ENCODE assay signal across 1 cellular context in the genomic region with DNA sequence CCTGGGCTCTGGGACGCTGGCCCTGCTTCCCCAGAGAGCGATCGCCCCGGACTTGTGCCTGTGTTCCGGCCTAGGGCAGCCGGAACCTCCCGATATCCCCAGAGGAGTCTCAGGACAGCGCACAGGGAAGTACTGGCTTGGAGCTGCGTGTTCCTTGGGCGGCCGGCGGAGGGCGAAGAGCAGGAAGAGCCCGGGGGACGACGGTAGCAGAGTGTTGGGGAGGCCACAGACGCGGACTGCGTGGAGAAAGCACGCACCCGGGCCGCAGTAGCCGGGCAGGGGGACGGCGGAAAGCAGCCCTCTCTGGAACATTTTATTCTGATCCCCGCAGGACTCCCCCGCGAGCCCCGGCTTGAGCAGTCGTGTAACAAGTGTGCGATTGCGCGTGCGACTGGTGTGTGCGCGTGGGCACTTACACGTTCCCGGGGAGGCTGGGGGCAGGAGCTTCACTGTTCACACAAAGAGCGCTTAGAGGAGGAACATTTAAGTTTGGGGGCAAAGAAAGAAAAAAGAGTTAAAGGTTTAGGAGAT.
A peak's percentile ranks its signal among the peaks of the same experiment; 100 is the strongest.
TF ChIP-seq lines count a peak whose summit lies in the region.

No MANE protein-coding gene starts in this region.

TF ChIP-seq in H1, 55 proteins besides CTCF, POLR2A, EP300 and RAD21 (continued from another document):
- TF ChIP-seq SP1 (IDR thresholded peaks at IDR 0.05; ENCODE audit: low read depth, low read length): no peak
- TF ChIP-seq, protein P1, sequence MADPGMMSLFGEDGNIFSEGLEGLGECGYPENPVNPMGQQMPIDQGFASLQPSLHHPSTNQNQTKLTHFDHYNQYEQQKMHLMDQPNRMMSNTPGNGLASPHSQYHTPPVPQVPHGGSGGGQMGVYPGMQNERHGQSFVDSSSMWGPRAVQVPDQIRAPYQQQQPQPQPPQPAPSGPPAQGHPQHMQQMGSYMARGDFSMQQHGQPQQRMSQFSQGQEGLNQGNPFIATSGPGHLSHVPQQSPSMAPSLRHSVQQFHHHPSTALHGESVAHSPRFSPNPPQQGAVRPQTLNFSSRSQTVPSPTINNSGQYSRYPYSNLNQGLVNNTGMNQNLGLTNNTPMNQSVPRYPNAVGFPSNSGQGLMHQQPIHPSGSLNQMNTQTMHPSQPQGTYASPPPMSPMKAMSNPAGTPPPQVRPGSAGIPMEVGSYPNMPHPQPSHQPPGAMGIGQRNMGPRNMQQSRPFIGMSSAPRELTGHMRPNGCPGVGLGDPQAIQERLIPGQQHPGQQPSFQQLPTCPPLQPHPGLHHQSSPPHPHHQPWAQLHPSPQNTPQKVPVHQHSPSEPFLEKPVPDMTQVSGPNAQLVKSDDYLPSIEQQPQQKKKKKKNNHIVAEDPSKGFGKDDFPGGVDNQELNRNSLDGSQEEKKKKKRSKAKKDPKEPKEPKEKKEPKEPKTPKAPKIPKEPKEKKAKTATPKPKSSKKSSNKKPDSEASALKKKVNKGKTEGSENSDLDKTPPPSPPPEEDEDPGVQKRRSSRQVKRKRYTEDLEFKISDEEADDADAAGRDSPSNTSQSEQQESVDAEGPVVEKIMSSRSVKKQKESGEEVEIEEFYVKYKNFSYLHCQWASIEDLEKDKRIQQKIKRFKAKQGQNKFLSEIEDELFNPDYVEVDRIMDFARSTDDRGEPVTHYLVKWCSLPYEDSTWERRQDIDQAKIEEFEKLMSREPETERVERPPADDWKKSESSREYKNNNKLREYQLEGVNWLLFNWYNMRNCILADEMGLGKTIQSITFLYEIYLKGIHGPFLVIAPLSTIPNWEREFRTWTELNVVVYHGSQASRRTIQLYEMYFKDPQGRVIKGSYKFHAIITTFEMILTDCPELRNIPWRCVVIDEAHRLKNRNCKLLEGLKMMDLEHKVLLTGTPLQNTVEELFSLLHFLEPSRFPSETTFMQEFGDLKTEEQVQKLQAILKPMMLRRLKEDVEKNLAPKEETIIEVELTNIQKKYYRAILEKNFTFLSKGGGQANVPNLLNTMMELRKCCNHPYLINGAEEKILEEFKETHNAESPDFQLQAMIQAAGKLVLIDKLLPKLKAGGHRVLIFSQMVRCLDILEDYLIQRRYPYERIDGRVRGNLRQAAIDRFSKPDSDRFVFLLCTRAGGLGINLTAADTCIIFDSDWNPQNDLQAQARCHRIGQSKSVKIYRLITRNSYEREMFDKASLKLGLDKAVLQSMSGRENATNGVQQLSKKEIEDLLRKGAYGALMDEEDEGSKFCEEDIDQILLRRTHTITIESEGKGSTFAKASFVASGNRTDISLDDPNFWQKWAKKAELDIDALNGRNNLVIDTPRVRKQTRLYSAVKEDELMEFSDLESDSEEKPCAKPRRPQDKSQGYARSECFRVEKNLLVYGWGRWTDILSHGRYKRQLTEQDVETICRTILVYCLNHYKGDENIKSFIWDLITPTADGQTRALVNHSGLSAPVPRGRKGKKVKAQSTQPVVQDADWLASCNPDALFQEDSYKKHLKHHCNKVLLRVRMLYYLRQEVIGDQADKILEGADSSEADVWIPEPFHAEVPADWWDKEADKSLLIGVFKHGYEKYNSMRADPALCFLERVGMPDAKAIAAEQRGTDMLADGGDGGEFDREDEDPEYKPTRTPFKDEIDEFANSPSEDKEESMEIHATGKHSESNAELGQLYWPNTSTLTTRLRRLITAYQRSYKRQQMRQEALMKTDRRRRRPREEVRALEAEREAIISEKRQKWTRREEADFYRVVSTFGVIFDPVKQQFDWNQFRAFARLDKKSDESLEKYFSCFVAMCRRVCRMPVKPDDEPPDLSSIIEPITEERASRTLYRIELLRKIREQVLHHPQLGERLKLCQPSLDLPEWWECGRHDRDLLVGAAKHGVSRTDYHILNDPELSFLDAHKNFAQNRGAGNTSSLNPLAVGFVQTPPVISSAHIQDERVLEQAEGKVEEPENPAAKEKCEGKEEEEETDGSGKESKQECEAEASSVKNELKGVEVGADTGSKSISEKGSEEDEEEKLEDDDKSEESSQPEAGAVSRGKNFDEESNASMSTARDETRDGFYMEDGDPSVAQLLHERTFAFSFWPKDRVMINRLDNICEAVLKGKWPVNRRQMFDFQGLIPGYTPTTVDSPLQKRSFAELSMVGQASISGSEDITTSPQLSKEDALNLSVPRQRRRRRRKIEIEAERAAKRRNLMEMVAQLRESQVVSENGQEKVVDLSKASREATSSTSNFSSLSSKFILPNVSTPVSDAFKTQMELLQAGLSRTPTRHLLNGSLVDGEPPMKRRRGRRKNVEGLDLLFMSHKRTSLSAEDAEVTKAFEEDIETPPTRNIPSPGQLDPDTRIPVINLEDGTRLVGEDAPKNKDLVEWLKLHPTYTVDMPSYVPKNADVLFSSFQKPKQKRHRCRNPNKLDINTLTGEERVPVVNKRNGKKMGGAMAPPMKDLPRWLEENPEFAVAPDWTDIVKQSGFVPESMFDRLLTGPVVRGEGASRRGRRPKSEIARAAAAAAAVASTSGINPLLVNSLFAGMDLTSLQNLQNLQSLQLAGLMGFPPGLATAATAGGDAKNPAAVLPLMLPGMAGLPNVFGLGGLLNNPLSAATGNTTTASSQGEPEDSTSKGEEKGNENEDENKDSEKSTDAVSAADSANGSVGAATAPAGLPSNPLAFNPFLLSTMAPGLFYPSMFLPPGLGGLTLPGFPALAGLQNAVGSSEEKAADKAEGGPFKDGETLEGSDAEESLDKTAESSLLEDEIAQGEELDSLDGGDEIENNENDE (IDR thresholded peaks at IDR 0.05; ENCODE audit: insufficient replicate concordance, low read length): no peak
- TF ChIP-seq ATF2 (IDR thresholded peaks at IDR 0.05; ENCODE audit: low read length): no peak
- TF ChIP-seq BACH1 (IDR thresholded peaks at IDR 0.05; ENCODE audit: low read length): peak; percentile 18; the same call in 1 of the 2 replicates
- TF ChIP-seq EGR1 (IDR thresholded peaks at IDR 0.05; ENCODE audit: borderline replicate concordance, low read depth, low read length): no peak
- TF ChIP-seq SP4 (IDR thresholded peaks at IDR 0.05; ENCODE audit: low read length): no peak
- peak; percentile 60; the same call in 1 of the 2 replicates for TF ChIP-seq GABPA (IDR thresholded peaks at IDR 0.05; ENCODE audit: borderline replicate concordance, insufficient read depth, low read length)
- TF ChIP-seq KDM1A (IDR thresholded peaks at IDR 0.05; ENCODE audit: borderline replicate concordance, low read length): no peak
- TF ChIP-seq TBP (IDR thresholded peaks at IDR 0.05; ENCODE audit: low read depth, low read length): peak; percentile 51; the same call in 1 of the 2 replicates
- no peak for TF ChIP-seq JUND (IDR thresholded peaks at IDR 0.05; ENCODE audit: low read length)
- TF ChIP-seq CTBP2 (IDR thresholded peaks at IDR 0.05; ENCODE audit: borderline replicate concordance, insufficient read depth, insufficient read length, low read length): peak; percentile 50
- peak; percentile 77 for TF ChIP-seq RNF2 (IDR thresholded peaks at IDR 0.05; ENCODE audit: borderline replicate concordance, low read depth, low read length, missing control alignments, poor library complexity, severe bottlenecking)
- no peak for TF ChIP-seq TCF12 (IDR thresholded peaks at IDR 0.05; ENCODE audit: low read depth, low read length)
- TF ChIP-seq RFX5 (IDR thresholded peaks at IDR 0.05; ENCODE audit: borderline replicate concordance, low read depth, low read length): no peak
- TF ChIP-seq JUN (IDR thresholded peaks at IDR 0.05; ENCODE audit: low read depth, low read length): no peak
- TF ChIP-seq SUZ12 (IDR thresholded peaks at IDR 0.05; ENCODE audit: low read length): peak; percentile 91
- no peak for TF ChIP-seq BRCA1 (IDR thresholded peaks at IDR 0.05; ENCODE audit: low read depth, low read length)
- TF ChIP-seq CBX8 (IDR thresholded peaks at IDR 0.05; ENCODE audit: borderline replicate concordance, low read depth, low read length): no peak; the same call in 1 of the 2 replicates
- TF ChIP-seq CBX5 (IDR thresholded peaks at IDR 0.05; ENCODE audit: low read depth, low read length): no peak
- TF ChIP-seq, protein P2, sequence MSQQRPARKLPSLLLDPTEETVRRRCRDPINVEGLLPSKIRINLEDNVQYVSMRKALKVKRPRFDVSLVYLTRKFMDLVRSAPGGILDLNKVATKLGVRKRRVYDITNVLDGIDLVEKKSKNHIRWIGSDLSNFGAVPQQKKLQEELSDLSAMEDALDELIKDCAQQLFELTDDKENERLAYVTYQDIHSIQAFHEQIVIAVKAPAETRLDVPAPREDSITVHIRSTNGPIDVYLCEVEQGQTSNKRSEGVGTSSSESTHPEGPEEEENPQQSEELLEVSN (IDR thresholded peaks at IDR 0.05): peak; percentile 41; the same call in 1 of the 2 replicates
- TF ChIP-seq MAX (IDR thresholded peaks at IDR 0.05): peak; percentile 34; the same call in 1 of the 2 replicates
- no peak for TF ChIP-seq BCL11A (IDR thresholded peaks at IDR 0.05; ENCODE audit: low read depth in 2 of 2, low read length in 2 of 2)
- no peak for TF ChIP-seq TAF7 (optimal IDR thresholded peaks at IDR 0.05; ENCODE audit: borderline replicate concordance, low read depth, low read length)
- no peak for TF ChIP-seq CREB1 (IDR thresholded peaks at IDR 0.05)
- peak; percentile 81 for TF ChIP-seq EZH2 (IDR thresholded peaks at IDR 0.05; ENCODE audit: low read depth, low read length, severe bottlenecking)
- TF ChIP-seq POLR2AphosphoS5 (IDR thresholded peaks at IDR 0.05; ENCODE audit: low read depth, low read length): no peak
TF ChIP-seq in H1: peak in this region for 9.
